In the genomic region with DNA sequence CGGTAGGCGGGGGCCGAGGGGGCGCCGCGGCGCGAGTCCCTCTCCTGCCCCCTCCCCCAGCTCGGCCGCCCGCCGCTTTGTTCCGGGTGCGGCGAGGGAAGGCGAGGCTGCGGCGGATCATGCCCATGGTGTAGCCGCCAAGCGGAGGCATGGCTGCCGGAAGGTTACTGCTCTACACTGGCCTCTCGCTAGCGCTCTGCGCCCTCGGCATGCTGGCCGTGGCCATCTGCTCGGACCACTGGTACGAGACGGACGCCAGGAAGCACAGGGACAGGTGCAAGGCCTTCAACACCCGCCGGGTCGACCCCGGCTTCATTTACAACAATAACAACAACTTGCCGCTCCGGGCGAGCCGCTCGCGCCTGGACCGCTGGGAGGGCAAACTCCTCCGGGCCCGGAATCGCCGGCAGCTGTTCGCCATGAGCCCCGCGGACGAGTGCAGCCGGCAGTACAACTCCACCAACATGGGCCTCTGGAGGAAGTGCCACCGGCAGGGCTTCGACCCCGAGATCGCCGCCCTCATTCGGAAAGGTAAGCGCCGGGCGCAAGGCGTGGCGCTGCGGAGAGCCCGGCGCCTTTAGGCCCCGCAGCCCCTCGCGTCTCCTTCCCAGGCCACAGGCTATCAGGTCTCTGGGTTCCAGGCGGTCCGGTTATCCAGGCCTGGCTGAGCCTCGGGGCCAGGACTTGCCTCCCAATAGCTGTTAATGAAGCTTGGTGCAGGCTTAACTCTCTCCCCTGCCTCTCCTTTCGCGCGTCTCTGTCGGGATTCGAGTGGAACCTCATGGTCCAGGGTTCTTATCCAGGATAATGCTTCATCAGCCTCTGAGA, we compare ENCODE assay signal across 8 cellular contexts. TPM values are rescaled to one million over a fixed set of nuclear protein-coding genes. Genes with fewer than 3 reads are reported as not detected.
A peak's percentile ranks its signal among the peaks of the same experiment; 100 is the strongest.
DNase-seq lines count a peak whose midpoint lies in the region; ATAC-seq, FAIRE-seq and TF ChIP-seq lines count a peak whose summit lies in the region.

No MANE protein-coding gene starts in this region.

- peak overlapping the region; percentile 10; the same call in 1 of the 2 replicates for H2AFZ ChIP-seq in GM12878 (ENCODE audit: control insufficient read depth, low read depth, low read length)

- H3K4me1 ChIP-seq in GM12878 (ENCODE audit: control insufficient read depth, insufficient read depth, low read length), result no peaks in the 10 kb centered on the region

- FAIRE-seq in GM12878 (lab: Jason Lieb, UNC), result no peak

- H4K20me1 ChIP-seq in GM12878 (ENCODE audit: control insufficient read depth, insufficient read depth), result no peaks in the 10 kb centered on the region

- peaks cover 3 to 24% of the 10 kb centered on the region in 2 experiments for H3K27me3 ChIP-seq in GM12878 (replicated peaks in 1 of 2; ENCODE audit: control insufficient read depth in 2 of 2, insufficient read depth in 2 of 2, low read length in 1 of 2)
- H3K27me3 ChIP-seq in kidney epithelial cell (ENCODE audit: control insufficient read depth, insufficient read depth, low read length), result peaks cover 6% of the 10 kb centered on the region

- CTCF ChIA-PET in GM12878 (lab: Yijun Ruan, JAX), result no interaction called here

- SMC1A ChIA-PET in GM12878 (lab: Charles Lee; ENCODE audit: uncharacterized antibody, unreplicated experiment), result no interaction called here

- peak; percentile 51 for ATAC-seq in GM12878
- peak; percentile 44 to 61 for ATAC-seq in stimulated activated naive B cell treated with anti-CD40 and anti-IgM and Interleukin-4, amounts not matched to agents 10 μg/mL and 1 μg/mL and 100 μg/mL, for 72 hours (replicated peaks)

- no peaks in the 10 kb centered on the region for H3K79me2 ChIP-seq in GM12878 (ENCODE audit: control insufficient read depth, insufficient read depth, low read length)

- H3K36me3 ChIP-seq in GM12878 (ENCODE audit: control insufficient read depth in 2 of 2, insufficient read depth in 2 of 2, low read length in 1 of 2) (no peaks in the 10 kb centered on the region), kidney epithelial cell (ENCODE audit: control insufficient read depth, insufficient read depth, low read length) (no peaks in the 10 kb centered on the region)

- no peak for TF ChIP-seq CTCF in GM12878 (IDR thresholded peaks at IDR 0.05 in 2 of 3, conservative IDR thresholded peaks at IDR 0.05 in 1 of 3; ENCODE audit: control insufficient read depth in 2 of 3, extremely low read depth in 1 of 3, insufficient read depth in 1 of 3, low read depth in 3 of 3, low read length in 3 of 3)
- TF ChIP-seq CTCF in kidney epithelial cell (IDR thresholded peaks at IDR 0.05; ENCODE audit: insufficient read depth, low read length, poor library complexity, severe bottlenecking), result no peak

- H3K4me3 Mint-ChIP-seq in stimulated activated naive B cell treated with anti-CD40 and anti-IgM and Interleukin-4, amounts not matched to agents 10 μg/mL and 1 μg/mL and 100 μg/mL, for 72 hours, result peak overlapping the region; percentile 78 to 81

- TF ChIP-seq RAD21 in GM12878 (IDR thresholded peaks at IDR 0.05; ENCODE audit: insufficient read depth, low read depth, low read length), result no peak

- H3K4me1 Mint-ChIP-seq in stimulated activated naive B cell treated with anti-CD40 and anti-IgM and Interleukin-4, amounts not matched to agents 10 μg/mL and 1 μg/mL and 100 μg/mL, for 72 hours, result peaks cover 15 to 35% of the 10 kb centered on the region in 2 donors

- peak overlapping the region; percentile 77; the same call in 1 of the 2 replicates for H3K4me2 ChIP-seq in GM12878 (ENCODE audit: control insufficient read depth, insufficient read depth)

- peak overlapping the region; percentile 20 for H3K27ac Mint-ChIP-seq in stimulated activated naive B cell treated with anti-CD40 and anti-IgM and Interleukin-4, amounts not matched to agents 10 μg/mL and 1 μg/mL and 100 μg/mL, for 72 hours

- TF ChIP-seq POLR2A in GM12878 (IDR thresholded peaks at IDR 0.05; ENCODE audit: low read depth, low read length), result no peak

- no peaks in the 10 kb centered on the region for H3K9me3 ChIP-seq in GM12878 (replicated peaks; ENCODE audit: control insufficient read depth, insufficient read depth, low read length)

- no peak overlapping the region for H3K9ac ChIP-seq in GM12878 (ENCODE audit: control insufficient read depth, insufficient read depth, low read length)

- in situ Hi-C loops in GM12878 (cut with MboI), result no loop called here

- no peak for TF ChIP-seq EP300 in GM12878 (IDR thresholded peaks at IDR 0.05; ENCODE audit: borderline replicate concordance in 1 of 2, control insufficient read depth in 1 of 2, low read depth in 2 of 2, low read length in 2 of 2)

- H3K4me3 ChIP-seq in GM12878 (no peak overlapping the region), kidney epithelial cell (ENCODE audit: low read depth, low read length) (peak overlapping the region; percentile 49)

- no peaks in the 10 kb centered on the region for H3K36me3 Mint-ChIP-seq in stimulated activated naive B cell treated with anti-CD40 and anti-IgM and Interleukin-4, amounts not matched to agents 10 μg/mL and 1 μg/mL and 100 μg/mL, for 72 hours

- WGBS in GM12878 (ENCODE audit: insufficient coverage, insufficient replicate concordance, low lambda C conversion rate, missing lambda C conversion rate), result 14% methylated on average over 75 of the region's 75 CpGs

- RAD21 ChIA-PET in GM12878 (lab: Charles Lee; ENCODE audit: unreplicated experiment), result no interaction called here

- no peak overlapping the region for H3K27ac ChIP-seq in GM12878 (ENCODE audit: control insufficient read depth, insufficient read depth)

- BruUV-seq in GM12878 (replicated peaks; lab: Mats Ljungman, UMichigan), result no TSS peak

- peak; percentile 18 for DNase-seq in activated CD4-positive, alpha-beta T cell treated with anti-CD3 and anti-CD28 coated beads for 48 hours
- no peak for DNase-seq in activated CD4-positive, alpha-beta T cell treated with anti-CD3 and anti-CD28 coated beads, Interleukin-2, amount 50 U/mL, for 4 hours
- DNase-seq in NCI-H226 (peak; percentile 37), GM12878 (ENCODE audit: low read depth, low spot score) (no peak), kidney epithelial cell (ENCODE audit: low read depth) (no peak), T-helper 9 cell (no peak), T1000 (lab: John Stamatoyannopoulos, UW) (no peak)
- peak; percentile 1 for DNase-seq in stimulated activated naive B cell treated with anti-CD40 and anti-IgM and Interleukin-4, amounts not matched to agents 10 μg/mL and 1 μg/mL and 100 μg/mL, for 72 hours

- intact Hi-C loops in GM12878 (cut with micrococcal nuclease; ENCODE audit: unreplicated experiment), result loop anchor here (5.0 kb wide), 1 partner anchor 148 kb away; no protein-coding TSS in a partner anchor

- H3K27me3 Mint-ChIP-seq in stimulated activated naive B cell treated with anti-CD40 and anti-IgM and Interleukin-4, amounts not matched to agents 10 μg/mL and 1 μg/mL and 100 μg/mL, for 72 hours, result peaks cover 35 to 52% of the 10 kb centered on the region in 2 donors

- POLR2A ChIA-PET in GM12878 (lab: Charles Lee), result no interaction called here

- no peaks in the 10 kb centered on the region for H3K9me3 Mint-ChIP-seq in stimulated activated naive B cell treated with anti-CD40 and anti-IgM and Interleukin-4, amounts not matched to agents 10 μg/mL and 1 μg/mL and 100 μg/mL, for 72 hours

TF ChIP-seq in GM12878, 131 proteins besides CTCF, POLR2A, EP300 and RAD21 (continues in another document):
- TF ChIP-seq IKZF2 (IDR thresholded peaks at IDR 0.05) (no peak), TCF3 (IDR thresholded peaks at IDR 0.05; ENCODE audit: borderline replicate concordance, insufficient read depth, low read depth, low read length) (no peak), CEBPB (IDR thresholded peaks at IDR 0.05; ENCODE audit: borderline replicate concordance in 1 of 2, low read depth in 2 of 2, low read length in 2 of 2) (no peak), MYB (IDR thresholded peaks at IDR 0.05; ENCODE audit: borderline replicate concordance, low read depth, low read length) (no peak), PAX5 (IDR thresholded peaks at IDR 0.05; ENCODE audit: borderline replicate concordance, low read depth, low read length) (no peak)

RNA-seq across cellular contexts. Expression of a gene that starts 0.5 kb away (rescaled TPM):
- 5.4 and 5.8 TPM in 2 replicates for total RNA-seq in GM12878 (2013; cell fraction: nucleolus; rRNA removed)
- 0.05 and 0.06 TPM in 2 replicates for total RNA-seq in GM12878 (2014; rRNA removed)
- total RNA-seq in GM12878 (2014; rRNA removed; fragmentation: Illumina TruSeq; extraction: Trizol), result 0.04 and 0.05 TPM in 2 replicates
- total RNA-seq in GM12878 (2021), result 0.03 and 0.05 TPM in 2 replicates
- polyA plus RNA-seq in GM12878 (2011; ENCODE audit: low read depth), result 0.12 TPM
- polyA plus RNA-seq in GM12878 (2011; rRNA removed), result 1.1 and 1.2 TPM in 2 replicates
- 0.67 and 0.81 TPM in 2 replicates for polyA plus RNA-seq in GM12878 (2011; cell fraction: cytosol; rRNA removed)
- 0.97 and 2.1 TPM in 2 replicates for polyA plus RNA-seq in GM12878 (2011; cell fraction: nucleus; rRNA removed)
- 0.14 and 0.17 TPM in 2 replicates for polyA plus RNA-seq in GM12878 (2012)
- 0.03 TPM in 2 replicates for polyA plus RNA-seq in GM12878 (2014; fragmentation: Illumina TruSeq; extraction: Trizol)
- under 1 TPM; 0.02 to 0.03 TPM for polyA plus RNA-seq in GM12878 (2014; fragmentation: Nextera tagmentation; extraction: Ambion mirVana)
- polyA plus RNA-seq in GM12878 (2014; rRNA removed), result 0.01 TPM in 2 replicates
- polyA plus RNA-seq in GM12878 (2016; fragmentation: Nextera tagmentation; extraction: Ambion mirVana), result not detected
- 1.7 and 1.8 TPM in 2 replicates for polyA minus RNA-seq in GM12878 (2011; rRNA and poly(A)+ RNA removed)
- 0.31 and 0.40 TPM in 2 replicates for polyA minus RNA-seq in GM12878 (2011; cell fraction: cytosol; rRNA and poly(A)+ RNA removed)
- 0.96 and 0.97 TPM in 2 replicates for polyA minus RNA-seq in GM12878 (2011; cell fraction: nucleus; rRNA and poly(A)+ RNA removed)
- 5.5 and 9.7 TPM in 2 replicates for total RNA-seq in kidney epithelial cell

RNA-seq across cellular contexts. Expression of a gene that starts 59.6 kb away (rescaled TPM):
- 9.5 and 9.6 TPM in 2 replicates for total RNA-seq in GM12878 (2013; cell fraction: nucleolus; rRNA removed)
- total RNA-seq in GM12878 (2014; rRNA removed) (48.4 and 70.9 TPM in 2 replicates), GM12878 (2014; rRNA removed; fragmentation: Illumina TruSeq; extraction: Trizol) (107 and 114 TPM in 2 replicates), GM12878 (2021) (87.8 and 92.0 TPM in 2 replicates), kidney epithelial cell (32.2 and 36.6 TPM in 2 replicates)
- polyA plus RNA-seq in GM12878 (2011; ENCODE audit: low read depth), result 79.9 TPM
- polyA plus RNA-seq in GM12878 (2011; rRNA removed) (126 and 177 TPM in 2 replicates), GM12878 (2014; fragmentation: Illumina TruSeq; extraction: Trizol) (121 and 154 TPM in 2 replicates), GM12878 (2014; fragmentation: Nextera tagmentation; extraction: Ambion mirVana) (100 to 1,000 TPM; 336 to 372 TPM), GM12878 (2014; rRNA removed) (71.3 and 81.1 TPM in 2 replicates), GM12878 (2016; fragmentation: Nextera tagmentation; extraction: Ambion mirVana) (100 to 1,000 TPM; 151 to 170 TPM)
- polyA plus RNA-seq in GM12878 (2011; cell fraction: cytosol; rRNA removed), result 26.4 and 45.6 TPM in 2 replicates
- 23.9 and 32.5 TPM in 2 replicates for polyA plus RNA-seq in GM12878 (2011; cell fraction: nucleus; rRNA removed)
- polyA plus RNA-seq in GM12878 (2012), result 100 and 133 TPM in 2 replicates
- 25.9 and 47.7 TPM in 2 replicates for polyA minus RNA-seq in GM12878 (2011; rRNA and poly(A)+ RNA removed)
- polyA minus RNA-seq in GM12878 (2011; cell fraction: cytosol; rRNA and poly(A)+ RNA removed), result 8.4 and 9.0 TPM in 2 replicates
- 4.0 and 6.7 TPM in 2 replicates for polyA minus RNA-seq in GM12878 (2011; cell fraction: nucleus; rRNA and poly(A)+ RNA removed)

Comparison
In these comparisons a context has a peak if more than half of its experiments do, and no peak if none do; other contexts are left out.
1. DNase-seq: peak in activated CD4-positive, alpha-beta T cell treated with anti-CD3 and anti-CD28 coated beads for 48 hours (single experiment), NCI-H226 (single experiment) and stimulated activated naive B cell treated with anti-CD40 and anti-IgM and Interleukin-4, amounts not matched to agents 10 μg/mL and 1 μg/mL and 100 μg/mL, for 72 hours (single experiment); none in activated CD4-positive, alpha-beta T cell treated with anti-CD3 and anti-CD28 coated beads, Interleukin-2, amount 50 U/mL, for 4 hours (0 of 2), GM12878 (single experiment), kidney epithelial cell (single experiment), T-helper 9 cell (single experiment) and T1000 (single experiment).